ENCODE assay signal across 2 cellular contexts in genomic region chr1:57945045-57945444, GRCh38.
TF ChIP-seq lines count a peak whose summit lies in the region.

No MANE protein-coding gene starts in this region.

TF ChIP-seq in HepG2, 621 proteins besides CTCF, POLR2A, EP300 and RAD21 (continued from another document):
- TF ChIP-seq CREB1 (IDR thresholded peaks at IDR 0.05): peak; percentile 84
- no peak for TF ChIP-seq CREB1 (CRISPR knock-in tag; IDR thresholded peaks at IDR 0.05)
- TF ChIP-seq ZMAT5 (CRISPR knock-in tag; IDR thresholded peaks at IDR 0.05; ENCODE audit: borderline replicate concordance, low read depth): no peak

TF ChIP-seq in HEK293, 187 proteins besides CTCF, POLR2A, EP300 and RAD21 (continued from another document):
- TF ChIP-seq, protein P1, sequence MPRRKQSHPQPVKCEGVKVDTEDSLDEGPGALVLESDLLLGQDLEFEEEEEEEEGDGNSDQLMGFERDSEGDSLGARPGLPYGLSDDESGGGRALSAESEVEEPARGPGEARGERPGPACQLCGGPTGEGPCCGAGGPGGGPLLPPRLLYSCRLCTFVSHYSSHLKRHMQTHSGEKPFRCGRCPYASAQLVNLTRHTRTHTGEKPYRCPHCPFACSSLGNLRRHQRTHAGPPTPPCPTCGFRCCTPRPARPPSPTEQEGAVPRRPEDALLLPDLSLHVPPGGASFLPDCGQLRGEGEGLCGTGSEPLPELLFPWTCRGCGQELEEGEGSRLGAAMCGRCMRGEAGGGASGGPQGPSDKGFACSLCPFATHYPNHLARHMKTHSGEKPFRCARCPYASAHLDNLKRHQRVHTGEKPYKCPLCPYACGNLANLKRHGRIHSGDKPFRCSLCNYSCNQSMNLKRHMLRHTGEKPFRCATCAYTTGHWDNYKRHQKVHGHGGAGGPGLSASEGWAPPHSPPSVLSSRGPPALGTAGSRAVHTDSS (tag by site-specific recombination; IDR thresholded peaks at IDR 0.05): peak; percentile 63; the same call in 1 of the 2 replicates
